ENCODE assay signal across 8 cellular contexts in the genomic region with DNA sequence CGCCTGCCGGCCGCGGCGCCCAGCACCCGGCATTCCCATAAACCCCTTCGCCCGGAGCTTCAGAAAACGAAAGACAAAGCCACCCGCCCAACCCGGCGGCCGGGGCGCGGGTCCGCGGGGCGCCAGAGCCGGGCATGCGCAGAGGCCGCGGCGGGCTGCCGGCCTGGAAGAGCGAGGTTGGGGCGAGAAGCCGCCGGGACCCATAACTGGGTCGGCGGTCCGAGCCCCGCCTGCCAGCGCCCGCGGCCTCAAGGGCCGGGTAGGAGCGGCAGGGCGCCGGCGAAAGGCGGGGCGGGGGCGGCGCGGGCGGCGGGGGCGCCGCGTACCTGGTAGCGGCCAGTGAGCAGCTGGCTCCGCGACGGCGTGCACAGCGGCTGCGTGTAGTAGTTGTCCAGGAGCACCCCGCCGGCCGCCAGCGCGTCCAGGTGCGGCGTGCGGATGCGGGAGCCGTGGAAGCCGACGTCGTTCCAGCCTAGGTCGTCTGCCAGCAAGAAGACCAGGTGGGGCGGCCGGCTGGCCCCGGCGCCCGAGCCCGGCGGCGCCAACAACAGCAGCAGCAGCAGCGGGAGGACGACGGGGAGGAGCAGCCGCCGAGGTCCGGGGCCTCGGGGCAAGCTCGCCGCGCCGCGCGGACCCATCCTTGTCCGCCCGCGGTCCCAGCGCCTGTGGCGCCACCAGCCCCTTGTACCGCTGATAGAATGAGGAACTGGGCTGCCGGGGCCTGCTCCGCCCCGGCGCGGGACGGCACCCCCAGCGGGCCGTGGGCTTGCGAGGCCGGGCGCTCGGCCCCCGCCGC. TPM values are rescaled to one million over a fixed set of nuclear protein-coding genes. Genes with fewer than 3 reads are reported as not detected.
DNase-seq lines count a peak whose midpoint lies in the region; TF ChIP-seq lines count a peak whose summit lies in the region.

Gene ARSB, minus strand, starts transcription at position 700 of the 796 bp plus-strand sequence. Its CDS starts 62 bp downstream, at position 638.

- H2AK5ac ChIP-seq in H9 (ENCODE audit: insufficient read length, low read length), result no peak within 1 kb of the TSS

- H3K14ac ChIP-seq in H9 (ENCODE audit: insufficient read depth, low read length), result peak within 1 kb of the TSS; percentile 74

- no peak within 1 kb of the TSS for H4K8ac ChIP-seq in H9 (replicated peaks; ENCODE audit: insufficient read length, low read depth, low read length)

- no peak within 1 kb of the TSS for H3K23ac ChIP-seq in H9 (ENCODE audit: insufficient read length, low read depth, low read length)

- peaks cover 32% of the 10 kb centered on the region for H3F3A ChIP-seq in neural progenitor cell (ENCODE audit: low read depth)

- H3K23me2 ChIP-seq in H9 (ENCODE audit: insufficient read length, low read depth, low read length, poor library complexity, severe bottlenecking), result peaks cover 4% of the 10 kb centered on the region

- H2BK5ac ChIP-seq in H9 (ENCODE audit: insufficient read length, low read length), result no peak within 1 kb of the TSS

- peak within 1 kb of the TSS; percentile 77 to 87 for H3K4me3 Mint-ChIP-seq in H9
- H3K4me3 Mint-ChIP-seq in neural progenitor cell, result peak within 1 kb of the TSS; percentile 95

- H2BK15ac ChIP-seq in H9 (ENCODE audit: low read depth, low read length), result no peak within 1 kb of the TSS

- peak within 1 kb of the TSS; percentile 85 to 95 (median 94); a peak in 6 of 7 replicates for H3K27ac Mint-ChIP-seq in H9
- H3K27ac Mint-ChIP-seq in neural progenitor cell, result peak within 1 kb of the TSS; percentile 98

- peaks cover 0 to 2% (median 0%) of the 10 kb centered on the region in 3 experiments; a peak in 1 of 7 replicates for H3K36me3 Mint-ChIP-seq in H9 (ENCODE audit: insufficient read depth in 1 of 3, low read depth in 3 of 3)
- H3K36me3 Mint-ChIP-seq in neural progenitor cell, result no peaks in the 10 kb centered on the region

- DNase-seq in H9, result peak; percentile 91
- DNase-seq in MG63, result peak; percentile 88
- peak; percentile 73 for DNase-seq in SHP77 treated with DMSO at 0.1 percent for 48 hours (lab: John Stamatoyannopoulos, UW)
- DNase-seq in activated gamma-delta T cell treated with Interleukin-2 at 50 U/mL for 16 hours, result peak; percentile 69
- peak; percentile 73 to 91 for DNase-seq in foreskin fibroblast
- DNase-seq in neural progenitor cell (ENCODE audit: low spot score), result peak; percentile 94

- H3K9ac ChIP-seq in ES-I3 (ENCODE audit: low read depth, low read length), result peak within 1 kb of the TSS; percentile 80
- H3K9ac ChIP-seq in H9 (ENCODE audit: extremely low read depth, insufficient read length, low read length), result peak within 1 kb of the TSS; percentile 40
- peak within 1 kb of the TSS; percentile 61 for H3K9ac ChIP-seq in neural progenitor cell
- peak within 1 kb of the TSS; percentile 69 to 90 (median 78) for H3K9ac ChIP-seq in subcutaneous abdominal adipose tissue (ENCODE audit: low read length in 5 of 5)

- no peak within 1 kb of the TSS for H3K18ac ChIP-seq in H9 (ENCODE audit: insufficient read length, low read depth, low read length)

- H3T11ph ChIP-seq in H9 (ENCODE audit: low read length), result no peak within 1 kb of the TSS

- H4K20me1 ChIP-seq in H9 (ENCODE audit: control insufficient read depth, insufficient read depth, insufficient read length) (no peaks in the 10 kb centered on the region), neural progenitor cell (ENCODE audit: low read depth) (no peaks in the 10 kb centered on the region)

- H3K4me2 ChIP-seq in H9 (ENCODE audit: insufficient read depth, insufficient read length, low read length) (peak within 1 kb of the TSS; percentile 85), neural progenitor cell (peak within 1 kb of the TSS; percentile 85)

- H3K27me3 ChIP-seq in H9 (ENCODE audit: insufficient read depth, low read length) (no peaks in the 10 kb centered on the region), MG63 (no peaks in the 10 kb centered on the region), neural progenitor cell (peaks cover 16% of the 10 kb centered on the region), subcutaneous abdominal adipose tissue (ENCODE audit: control insufficient read depth in 5 of 5, insufficient read depth in 4 of 5, low read length in 5 of 5) (no peaks in the 10 kb centered on the region)

- H3K27ac ChIP-seq in H9 (ENCODE audit: insufficient read length, low read depth, low read length) (no peak within 1 kb of the TSS), neural progenitor cell (peak within 1 kb of the TSS; percentile 94), subcutaneous abdominal adipose tissue (ENCODE audit: low read depth, low read length) (peak within 1 kb of the TSS; percentile 88)

- WGBS in H9 (ENCODE audit: extremely low coverage, insufficient read length, low lambda C conversion rate), result no CpG with 5 or more reads among the region's 112 CpGs

- H3K79me2 ChIP-seq in H9 (ENCODE audit: insufficient read depth, low read length) (no peaks in the 10 kb centered on the region), neural progenitor cell (ENCODE audit: low read depth) (peaks cover 26% of the 10 kb centered on the region)

- H3K4ac ChIP-seq in H9 (ENCODE audit: low read depth, low read length), result no peak within 1 kb of the TSS

- no peak within 1 kb of the TSS for H4K5ac ChIP-seq in H9 (ENCODE audit: insufficient read length, low read depth, low read length)

- H2AFZ ChIP-seq in H9 (ENCODE audit: low read length) (peak within 1 kb of the TSS; percentile 92), neural progenitor cell (replicated peaks) (peak within 1 kb of the TSS; percentile 86)

- H3K4me1 ChIP-seq in ES-I3 (ENCODE audit: insufficient read depth, low read length) (peaks cover 3% of the 10 kb centered on the region), H9 (ENCODE audit: insufficient read depth, low read length) (peaks cover 11% of the 10 kb centered on the region), neural progenitor cell (peaks cover 19% of the 10 kb centered on the region), subcutaneous abdominal adipose tissue (ENCODE audit: control insufficient read depth in 5 of 5, insufficient read depth in 5 of 5, low read length in 5 of 5) (peaks cover 2 to 18% (median 18%) of the 10 kb centered on the region in 5 donors)

- no peaks in the 10 kb centered on the region for H3K9me3 ChIP-seq in ES-I3 (ENCODE audit: control insufficient read depth, insufficient read depth, low read length)
- no peaks in the 10 kb centered on the region for H3K9me3 ChIP-seq in H9 (ENCODE audit: control insufficient read depth, low read depth, low read length)
- H3K9me3 ChIP-seq in MG63, result no peaks in the 10 kb centered on the region
- no peaks in the 10 kb centered on the region for H3K9me3 ChIP-seq in neural progenitor cell (ENCODE audit: low read depth)
- H3K9me3 ChIP-seq in subcutaneous abdominal adipose tissue (ENCODE audit: control insufficient read depth in 5 of 5, low read length in 5 of 5), result no peaks in the 10 kb centered on the region

- H4K91ac ChIP-seq in H9 (ENCODE audit: insufficient read length, low read depth, low read length), result no peak within 1 kb of the TSS

- TF ChIP-seq CTCF in H9 (conservative IDR thresholded peaks at IDR 0.05), result no peak; the same call in 2 of the 3 replicates
- peak; percentile 24 for TF ChIP-seq CTCF in foreskin fibroblast (IDR thresholded peaks at IDR 0.05; ENCODE audit: low read depth, low read length)
- TF ChIP-seq CTCF in neural progenitor cell (IDR thresholded peaks at IDR 0.05), result peak; percentile 47

- no peaks in the 10 kb centered on the region for H3K36me3 ChIP-seq in ES-I3 (ENCODE audit: insufficient read depth, low read length)
- H3K36me3 ChIP-seq in MG63, result no peaks in the 10 kb centered on the region
- H3K36me3 ChIP-seq in neural progenitor cell, result no peaks in the 10 kb centered on the region
- H3K36me3 ChIP-seq in subcutaneous abdominal adipose tissue (ENCODE audit: control insufficient read depth in 5 of 5, insufficient read depth in 5 of 5, low read length in 5 of 5), result no peaks in the 10 kb centered on the region

- H2BK120ac ChIP-seq in H9 (ENCODE audit: low read depth, low read length, poor library complexity, severe bottlenecking), result no peak within 1 kb of the TSS

- no peak within 1 kb of the TSS for H2BK12ac ChIP-seq in H9 (ENCODE audit: insufficient read length, low read depth, low read length)

- H3K27me3 Mint-ChIP-seq in H9 (ENCODE audit: low read depth) (peaks cover 7% of the 10 kb centered on the region), neural progenitor cell (ENCODE audit: insufficient read depth, low read depth) (peaks cover 3% of the 10 kb centered on the region)

- H3K79me1 ChIP-seq in H9 (ENCODE audit: insufficient read depth, low read depth, low read length, poor library complexity, severe bottlenecking), result no peaks in the 10 kb centered on the region

- H2BK20ac ChIP-seq in H9 (ENCODE audit: low read depth, low read length, poor library complexity, severe bottlenecking), result no peak within 1 kb of the TSS

- peak within 1 kb of the TSS; percentile 61 for H3K4me3 ChIP-seq in MG63
- peak within 1 kb of the TSS; percentile 70 to 82 for H3K4me3 ChIP-seq in foreskin fibroblast (ENCODE audit: low read depth in 1 of 2, low read length in 2 of 2)
- H3K4me3 ChIP-seq in neural progenitor cell, result peak within 1 kb of the TSS; percentile 82
- peak within 1 kb of the TSS; percentile 69 to 93 (median 84) for H3K4me3 ChIP-seq in subcutaneous abdominal adipose tissue (ENCODE audit: low read depth in 1 of 5, low read length in 5 of 5)

- H3K9me3 Mint-ChIP-seq in H9 (no peaks in the 10 kb centered on the region), neural progenitor cell (no peaks in the 10 kb centered on the region)

- peaks cover 22 to 25% of the 10 kb centered on the region in 2 experiments for H3K4me1 Mint-ChIP-seq in H9
- peaks cover 26% of the 10 kb centered on the region for H3K4me1 Mint-ChIP-seq in neural progenitor cell

- no peak within 1 kb of the TSS for H3K56ac ChIP-seq in H9 (ENCODE audit: insufficient read length, low read depth, low read length)

RNA-seq across cellular contexts. Expression of gene ARSB, which starts in this region (rescaled TPM):
- 11.4 and 12.0 TPM in 2 replicates for total RNA-seq in H9 (2021)
- 10.2 and 10.3 TPM in 2 replicates for total RNA-seq in MG63 (2014; rRNA removed; shearing (Covaris generic); ENCODE audit: low replicate concordance)
- total RNA-seq in neural progenitor cell (ENCODE audit: low replicate concordance), result 15.3 and 19.2 TPM in 2 replicates
